ENCODE assay signal across 31 cellular contexts in the genomic region with DNA sequence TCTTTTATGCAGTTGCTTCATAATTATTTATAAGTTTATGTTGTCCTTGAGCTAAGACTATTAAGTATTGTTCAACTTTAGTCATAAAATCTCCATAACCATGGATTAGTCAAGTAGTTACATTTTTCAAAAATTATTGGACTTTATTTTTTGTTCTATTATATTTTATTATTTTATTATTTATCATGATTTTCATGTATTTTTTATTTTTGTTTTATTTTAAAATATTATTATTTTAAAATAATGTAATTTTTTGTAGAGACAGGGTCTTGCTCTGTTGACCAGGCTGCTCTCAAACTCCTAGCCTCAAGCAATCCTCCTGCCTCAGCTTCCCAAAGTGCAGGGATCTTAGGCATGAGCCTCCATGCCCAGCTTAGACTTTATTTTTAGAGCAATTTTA.
"Had no signal": no experiment of that assay in that cellular context is flagged by ENCODE, and none has a peak within 500 bp of the region (broad histone marks: within the 10 kb centered on the region; RNA-seq: fewer than 3 reads in every experiment).

No MANE protein-coding gene starts in this region.

- H3K27ac ChIP-seq: adrenal gland, body of pancreas, colonic mucosa, gastrocnemius medialis had no signal

- H3K36me3 ChIP-seq: adrenal gland, colonic mucosa, gastrocnemius medialis had no signal

- DNase-seq: activated CD4-positive, alpha-beta T cell treated with anti-CD3 and anti-CD28 coated beads for 1 hour; activated CD4-positive, alpha-beta T cell treated with anti-CD3 and anti-CD28 coated beads for 4 hours; activated CD4-positive, alpha-beta T cell treated with anti-CD3 and anti-CD28 coated beads, Interleukin-2, amount 50 U/mL, for 1 hour; activated CD4-positive, alpha-beta T cell treated with anti-CD3 and anti-CD28 coated beads, Interleukin-2, amount 50 U/mL, for 48 hours; activated CD8-positive, alpha-beta memory T cell treated with anti-CD3 and anti-CD28 coated beads, Interleukin-2, amount 10 ng/mL, durations not matched to agents 7 days and 5 days; activated CD8-positive, alpha-beta memory T cell treated with anti-CD3 and anti-CD28 coated beads, Interleukin-2, amount 50 U/mL, for 4 hours; activated CD8-positive, alpha-beta T cell treated with anti-CD3 and anti-CD28 coated beads, Interleukin-2, amount 10 ng/mL, durations not matched to agents 7 days and 5 days; activated effector memory CD4-positive, alpha-beta T cell treated with anti-CD3 and anti-CD28 coated beads, Interleukin-2, amount 50 U/mL, for 16 hours; activated naive CD4-positive, alpha-beta T cell treated with anti-CD3 and anti-CD28 coated beads for 36 hours; activated naive CD8-positive, alpha-beta T cell treated with anti-CD3 and anti-CD28 coated beads for 36 hours; activated naive CD8-positive, alpha-beta T cell treated with anti-CD3 and anti-CD28 coated beads, Interleukin-2, amount 50 U/mL, for 24 hours; activated T-cell treated with anti-CD3 and anti-CD28 coated beads, Interleukin-2, amount 50 U/mL, for 1 hour; activated T-cell treated with anti-CD3 and anti-CD28 coated beads, Interleukin-2, amount 50 U/mL, for 48 hours; adrenal gland; amygdala; aorta; body of pancreas; caudate nucleus; colonic mucosa; effector CD8-positive, alpha-beta T cell; foreskin fibroblast; gastrocnemius medialis; glutamatergic neuron; T-helper 1 cell; T-helper 17 cell; T1000 had no signal

- H3K36me3 Mint-ChIP-seq: activated CD8-positive, alpha-beta memory T cell treated with anti-CD3 and anti-CD28 coated beads, Interleukin-2, amount 10 ng/mL, durations not matched to agents 7 days and 5 days; activated naive CD4-positive, alpha-beta T cell treated with anti-CD3 and anti-CD28 coated beads, Interleukin-2, amount 50 U/mL, for 24 hours; activated naive CD8-positive, alpha-beta T cell treated with anti-CD3 and anti-CD28 coated beads for 36 hours had no signal

- H3K4me1 Mint-ChIP-seq: activated CD8-positive, alpha-beta memory T cell treated with anti-CD3 and anti-CD28 coated beads, Interleukin-2, amount 10 ng/mL, durations not matched to agents 7 days and 5 days; activated naive CD4-positive, alpha-beta T cell treated with anti-CD3 and anti-CD28 coated beads, Interleukin-2, amount 50 U/mL, for 24 hours; activated naive CD8-positive, alpha-beta T cell treated with anti-CD3 and anti-CD28 coated beads for 36 hours; activated naive CD8-positive, alpha-beta T cell treated with anti-CD3 and anti-CD28 coated beads, Interleukin-2, amount 50 U/mL, for 24 hours; T-helper 17 cell had no signal

- H3K9me3 Mint-ChIP-seq: activated naive CD4-positive, alpha-beta T cell treated with anti-CD3 and anti-CD28 coated beads for 36 hours; activated naive CD4-positive, alpha-beta T cell treated with anti-CD3 and anti-CD28 coated beads, Interleukin-2, amount 50 U/mL, for 24 hours; activated naive CD8-positive, alpha-beta T cell treated with anti-CD3 and anti-CD28 coated beads for 36 hours; activated naive CD8-positive, alpha-beta T cell treated with anti-CD3 and anti-CD28 coated beads, Interleukin-2, amount 50 U/mL, for 24 hours; activated T-helper 1 cell treated with anti-CD3 and anti-CD28 coated beads, Interleukin-12 subunit alpha, Interleukin-12 subunit beta, Interleukin-2, Interleukin-4 antibody, amounts not matched to agents 30 ng/mL and 10 ng/mL and 1 ng/mL, durations not matched to agents 14 hours and 24 hours and 36 hours; activated T-helper 2 cell treated with anti-CD3 and anti-CD28 coated beads, Interferon-gamma antibody, Interleukin-2, Interleukin-4, amounts not matched to agents 10 μg/mL and 5 μg/mL and 100 μg/mL, durations not matched to agents 14 hours and 24 hours and 36 hours; T-helper 2 cell treated with Interferon-gamma antibody and Interleukin-4, amounts not matched to agents 5 μg/mL and 100 μg/mL, for 36 hours had no signal

- H3K27ac Mint-ChIP-seq: activated CD8-positive, alpha-beta memory T cell treated with anti-CD3 and anti-CD28 coated beads, Interleukin-2, amount 10 ng/mL, durations not matched to agents 7 days and 5 days; activated CD8-positive, alpha-beta T cell treated with anti-CD3 and anti-CD28 coated beads, Interleukin-2, amount 10 ng/mL, durations not matched to agents 7 days and 5 days; activated naive CD4-positive, alpha-beta T cell treated with anti-CD3 and anti-CD28 coated beads for 36 hours; activated naive CD4-positive, alpha-beta T cell treated with anti-CD3 and anti-CD28 coated beads, Interleukin-2, amount 50 U/mL, for 24 hours; activated naive CD8-positive, alpha-beta T cell treated with anti-CD3 and anti-CD28 coated beads for 36 hours; activated naive CD8-positive, alpha-beta T cell treated with anti-CD3 and anti-CD28 coated beads, Interleukin-2, amount 50 U/mL, for 24 hours; activated T-helper 1 cell treated with anti-CD3 and anti-CD28 coated beads, Interleukin-12 subunit alpha, Interleukin-12 subunit beta, Interleukin-2, Interleukin-4 antibody, amounts not matched to agents 30 ng/mL and 10 ng/mL and 1 ng/mL, durations not matched to agents 14 hours and 24 hours and 36 hours; activated T-helper 2 cell treated with anti-CD3 and anti-CD28 coated beads, Interferon-gamma antibody, Interleukin-2, Interleukin-4, amounts not matched to agents 10 μg/mL and 5 μg/mL and 100 μg/mL, durations not matched to agents 14 hours and 24 hours and 36 hours; T-helper 17 cell; T-helper 2 cell treated with Interferon-gamma antibody and Interleukin-4, amounts not matched to agents 5 μg/mL and 100 μg/mL, for 36 hours had no signal

- H3K9me3 ChIP-seq: adrenal gland, body of pancreas, colonic mucosa, gastrocnemius medialis had no signal

- ATAC-seq: activated CD8-positive, alpha-beta memory T cell treated with anti-CD3 and anti-CD28 coated beads, Interleukin-2, amount 10 ng/mL, durations not matched to agents 7 days and 5 days; activated CD8-positive, alpha-beta T cell treated with anti-CD3 and anti-CD28 coated beads, Interleukin-2, amount 10 ng/mL, durations not matched to agents 7 days and 5 days; activated naive CD8-positive, alpha-beta T cell treated with anti-CD3 and anti-CD28 coated beads, Interleukin-2, amount 50 U/mL, for 24 hours; body of pancreas; esophagus mucosa; gastrocnemius medialis; T-helper 17 cell had no signal

- H3K4me3 Mint-ChIP-seq: activated CD8-positive, alpha-beta memory T cell treated with anti-CD3 and anti-CD28 coated beads, Interleukin-2, amount 10 ng/mL, durations not matched to agents 7 days and 5 days; activated CD8-positive, alpha-beta T cell treated with anti-CD3 and anti-CD28 coated beads, Interleukin-2, amount 10 ng/mL, durations not matched to agents 7 days and 5 days; activated naive CD4-positive, alpha-beta T cell treated with anti-CD3 and anti-CD28 coated beads for 36 hours; activated naive CD4-positive, alpha-beta T cell treated with anti-CD3 and anti-CD28 coated beads, Interleukin-2, amount 50 U/mL, for 24 hours; activated naive CD8-positive, alpha-beta T cell treated with anti-CD3 and anti-CD28 coated beads for 36 hours; activated naive CD8-positive, alpha-beta T cell treated with anti-CD3 and anti-CD28 coated beads, Interleukin-2, amount 50 U/mL, for 24 hours; activated T-helper 1 cell treated with anti-CD3 and anti-CD28 coated beads, Interleukin-12 subunit alpha, Interleukin-12 subunit beta, Interleukin-2, Interleukin-4 antibody, amounts not matched to agents 30 ng/mL and 10 ng/mL and 1 ng/mL, durations not matched to agents 14 hours and 24 hours and 36 hours; T-helper 17 cell; T-helper 2 cell treated with Interferon-gamma antibody and Interleukin-4, amounts not matched to agents 5 μg/mL and 100 μg/mL, for 36 hours had no signal

- H3K4me1 ChIP-seq: adrenal gland, colonic mucosa, gastrocnemius medialis had no signal

- H3K4me3 ChIP-seq: adrenal gland, body of pancreas, colonic mucosa, gastrocnemius medialis had no signal

- H3K27me3 ChIP-seq: adrenal gland, body of pancreas, colonic mucosa, gastrocnemius medialis had no signal
